ENCODE assay signal across 22 cellular contexts in the genomic region with DNA sequence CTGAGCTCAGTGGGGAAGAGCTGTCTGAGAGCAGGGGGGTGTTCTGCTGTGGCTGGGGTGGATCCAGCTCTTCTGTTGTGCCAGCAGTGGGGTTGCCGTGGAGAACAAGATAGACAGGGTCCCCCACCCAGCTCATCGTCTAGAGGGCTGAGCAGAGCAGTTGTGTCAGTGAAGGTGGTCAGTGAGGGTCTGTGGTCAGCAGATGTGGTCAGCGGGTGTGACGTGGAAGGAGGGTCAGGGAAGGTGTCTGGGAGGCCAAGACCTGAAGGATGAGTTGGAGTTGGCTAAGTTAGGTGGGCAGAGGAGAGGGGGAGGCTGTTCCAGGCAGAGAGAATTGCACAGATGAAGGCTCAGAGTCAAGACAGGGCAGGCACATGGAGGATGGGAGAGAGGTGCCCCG.
DNase-seq lines count a peak whose midpoint lies in the region; ATAC-seq and TF ChIP-seq lines count a peak whose summit lies in the region.
"Had no signal": no experiment of that assay in that cellular context is flagged by ENCODE, and none has a peak within 500 bp of the region (broad histone marks: within the 10 kb centered on the region; RNA-seq: fewer than 3 reads in every experiment).

No MANE protein-coding gene starts in this region.

- TF ChIP-seq POLR2A in heart left ventricle (IDR thresholded peaks at IDR 0.05) = no peak

- CTCF ChIA-PET in activated B cell treated with CpG ODN at 0.5 μM for 24 hours (lab: Charles Lee) = interaction anchor here (1.2 kb wide), 1 partner anchor 12 kb away, joined by 3 read pairs; no protein-coding TSS in a partner anchor
- CTCF ChIA-PET in naive thymus-derived CD4-positive, alpha-beta T cell (lab: Charles Lee) = interaction anchor here (1.4 kb wide), 1 partner anchor 53 kb away, joined by 4 read pairs; no protein-coding TSS in a partner anchor
- CTCF ChIA-PET in activated CD4-positive, alpha-beta T cell treated with anti-CD3 and anti-CD28 coated beads, Interleukin-2, amount 10 ng/mL, durations not matched to agents 7 days and 5 days (lab: Charles Lee) = interaction anchor here (1.0 kb wide), 1 partner anchor 119 kb away, joined by 3 read pairs; no protein-coding TSS in a partner anchor

- H3K9me3 ChIP-seq in heart left ventricle (no peaks in the 10 kb centered on the region), right atrium auricular region (no peaks in the 10 kb centered on the region)
- H3K9me3 ChIP-seq in naive thymus-derived CD4-positive, alpha-beta T cell (ENCODE audit: control insufficient read depth in 2 of 3, low read length in 3 of 3) = no peaks in the 10 kb centered on the region
- H3K9me3 ChIP-seq: HAP-1, SJCRH30, thoracic aorta, vagina had no signal

- no peaks in the 10 kb centered on the region for H3K4me1 Mint-ChIP-seq in activated B cell treated with CpG ODN at 0.5 μM for 24 hours
- peaks cover 0 to 2% (median 0%) of the 10 kb centered on the region in 7 donors for H3K4me1 Mint-ChIP-seq in naive thymus-derived CD4-positive, alpha-beta T cell
- H3K4me1 Mint-ChIP-seq in activated CD4-positive, alpha-beta T cell treated with anti-CD3 and anti-CD28 coated beads, Interleukin-2, amount 10 ng/mL, durations not matched to agents 7 days and 5 days = no peaks in the 10 kb centered on the region
- H3K4me1 Mint-ChIP-seq: CD14-positive monocyte; stimulated activated memory B cell treated with anti-CD40 and anti-IgM and Interleukin-4, amounts not matched to agents 10 μg/mL and 1 μg/mL and 100 μg/mL, for 72 hours had no signal

- peaks cover 97% of the 10 kb centered on the region for H3K36me3 Mint-ChIP-seq in activated B cell treated with CpG ODN at 0.5 μM for 24 hours (ENCODE audit: low read depth)
- peaks cover 10 to 70% (median 32%) of the 10 kb centered on the region in 5 donors for H3K36me3 Mint-ChIP-seq in naive thymus-derived CD4-positive, alpha-beta T cell
- H3K36me3 Mint-ChIP-seq in activated CD4-positive, alpha-beta T cell treated with anti-CD3 and anti-CD28 coated beads, Interleukin-2, amount 10 ng/mL, durations not matched to agents 7 days and 5 days (ENCODE audit: low read depth) = peaks cover 46% of the 10 kb centered on the region

- WGBS in heart left ventricle, 4 donors = 92 to 96% (median 94%) methylated on average over 5 of the region's 5 CpGs

- peak overlapping the region; percentile 38 for H3K27ac Mint-ChIP-seq in activated B cell treated with CpG ODN at 0.5 μM for 24 hours
- H3K27ac Mint-ChIP-seq in naive thymus-derived CD4-positive, alpha-beta T cell = peak overlapping the region in 6 of 9 donors; percentile 12 to 72 (median 50)
- no peak overlapping the region for H3K27ac Mint-ChIP-seq in activated CD4-positive, alpha-beta T cell treated with anti-CD3 and anti-CD28 coated beads, Interleukin-2, amount 10 ng/mL, durations not matched to agents 7 days and 5 days
- H3K27ac Mint-ChIP-seq: stimulated activated memory B cell treated with anti-CD40 and anti-IgM and Interleukin-4, amounts not matched to agents 10 μg/mL and 1 μg/mL and 100 μg/mL, for 72 hours had no signal

- TF ChIP-seq CTCF in heart left ventricle (IDR thresholded peaks at IDR 0.05) (no peak), right atrium auricular region (IDR thresholded peaks at IDR 0.05) (no peak), activated B cell treated with CpG ODN at 0.5 μM for 24 hours (IDR thresholded peaks at IDR 0.05) (no peak)

- H3K27me3 Mint-ChIP-seq in activated B cell treated with CpG ODN at 0.5 μM for 24 hours = no peaks in the 10 kb centered on the region
- no peaks in the 10 kb centered on the region for H3K27me3 Mint-ChIP-seq in naive thymus-derived CD4-positive, alpha-beta T cell
- H3K27me3 Mint-ChIP-seq in activated CD4-positive, alpha-beta T cell treated with anti-CD3 and anti-CD28 coated beads, Interleukin-2, amount 10 ng/mL, durations not matched to agents 7 days and 5 days = no peaks in the 10 kb centered on the region
- H3K27me3 Mint-ChIP-seq: central memory CD8-positive, alpha-beta T cell; stimulated activated memory B cell treated with anti-CD40 and anti-IgM and Interleukin-4, amounts not matched to agents 10 μg/mL and 1 μg/mL and 100 μg/mL, for 72 hours had no signal

- DNase-seq in heart left ventricle = peak in 3 of 5 donors; percentile 7 to 29 (median 15)
- DNase-seq in right atrium auricular region (ENCODE audit: low spot score) = no peak
- no peak for DNase-seq in activated B cell treated with CpG ODN at 0.5 μM for 24 hours
- DNase-seq in naive thymus-derived CD4-positive, alpha-beta T cell = no peak
- no peak for DNase-seq in activated CD4-positive, alpha-beta T cell treated with anti-CD3 and anti-CD28 coated beads, Interleukin-2, amount 10 ng/mL, durations not matched to agents 7 days and 5 days
- DNase-seq: activated CD4-positive, alpha-beta T cell treated with anti-CD3 and anti-CD28 coated beads for 48 hours; DMS 273 treated with DMSO at 0.1 percent for 48 hours; NCI-H2171 treated with DMSO at 0.1 percent for 48 hours; NCI-H524; NK-92 treated with Interleukin-12 subunit alpha and Interleukin-12 subunit beta, amount 100 ng/mL, for 24 hours; SJCRH30; stimulated activated CD4-positive, alpha-beta T cell treated with anti-CD3 and anti-CD28 coated beads, Interleukin-2, amount 100 ng/mL, for 48 hours had no signal

- no peak overlapping the region for H3K4me3 ChIP-seq in heart left ventricle
- H3K4me3 ChIP-seq in right atrium auricular region = no peak overlapping the region
- no peak overlapping the region for H3K4me3 ChIP-seq in naive thymus-derived CD4-positive, alpha-beta T cell (ENCODE audit: low read length)
- H3K4me3 ChIP-seq: HAP-1, SJCRH30, smooth muscle cell, thoracic aorta, vagina had no signal

- H3K4me3 Mint-ChIP-seq in activated B cell treated with CpG ODN at 0.5 μM for 24 hours = no peak overlapping the region
- peak overlapping the region in 1 of 10 donors; percentile 18 for H3K4me3 Mint-ChIP-seq in naive thymus-derived CD4-positive, alpha-beta T cell
- H3K4me3 Mint-ChIP-seq in activated CD4-positive, alpha-beta T cell treated with anti-CD3 and anti-CD28 coated beads, Interleukin-2, amount 10 ng/mL, durations not matched to agents 7 days and 5 days = no peak overlapping the region
- H3K4me3 Mint-ChIP-seq: CD14-positive monocyte; central memory CD8-positive, alpha-beta T cell; stimulated activated memory B cell treated with anti-CD40 and anti-IgM and Interleukin-4, amounts not matched to agents 10 μg/mL and 1 μg/mL and 100 μg/mL, for 72 hours had no signal

- ATAC-seq in heart left ventricle (no peak), activated B cell treated with CpG ODN at 0.5 μM for 24 hours (ENCODE audit: low read depth) (no peak), GM21576 (IDR thresholded peaks at IDR 0.05; ENCODE audit: unreplicated experiment) (no peak), HG02885 (IDR thresholded peaks at IDR 0.05; ENCODE audit: poor library complexity, unreplicated experiment) (no peak)
- no peak for ATAC-seq in naive thymus-derived CD4-positive, alpha-beta T cell
- ATAC-seq: HepG2; stimulated activated memory B cell treated with anti-CD40 and anti-IgM and Interleukin-4, amounts not matched to agents 10 μg/mL and 1 μg/mL and 100 μg/mL, for 72 hours had no signal

- POLR2A ChIA-PET in activated B cell treated with CpG ODN at 0.5 μM for 24 hours (lab: Charles Lee) = interaction anchor here (1.3 kb wide), 1 partner anchor 104 kb away, joined by 3 read pairs; no protein-coding TSS in a partner anchor
- POLR2A ChIA-PET in naive thymus-derived CD4-positive, alpha-beta T cell (lab: Charles Lee) = interaction anchor here (0.7 to 1.3 kb wide), 3 partner anchors 27 to 126 kb away, joined by 3 read pairs; no protein-coding TSS in a partner anchor
- POLR2A ChIA-PET in activated CD4-positive, alpha-beta T cell treated with anti-CD3 and anti-CD28 coated beads, Interleukin-2, amount 10 ng/mL, durations not matched to agents 7 days and 5 days (lab: Charles Lee) = no interaction called here

- H3K27ac ChIP-seq in heart left ventricle (no peak overlapping the region), right atrium auricular region (no peak overlapping the region)
- H3K27ac ChIP-seq in naive thymus-derived CD4-positive, alpha-beta T cell (ENCODE audit: low read depth, low read length) = no peak overlapping the region
- H3K27ac ChIP-seq: SJCRH30, thoracic aorta, vagina had no signal

- H3K4me1 ChIP-seq in heart left ventricle = peaks cover 0 to 8% (median 0%) of the 10 kb centered on the region in 12 donors
- H3K4me1 ChIP-seq in right atrium auricular region = no peaks in the 10 kb centered on the region
- H3K4me1 ChIP-seq in naive thymus-derived CD4-positive, alpha-beta T cell (ENCODE audit: control insufficient read depth in 2 of 2, insufficient read depth in 2 of 2, low read length in 2 of 2) = no peaks in the 10 kb centered on the region
- H3K4me1 ChIP-seq: HAP-1, vagina had no signal

- no peaks in the 10 kb centered on the region for H3K9me3 Mint-ChIP-seq in activated B cell treated with CpG ODN at 0.5 μM for 24 hours
- H3K9me3 Mint-ChIP-seq in naive thymus-derived CD4-positive, alpha-beta T cell = no peaks in the 10 kb centered on the region
- H3K9me3 Mint-ChIP-seq in activated CD4-positive, alpha-beta T cell treated with anti-CD3 and anti-CD28 coated beads, Interleukin-2, amount 10 ng/mL, durations not matched to agents 7 days and 5 days = no peaks in the 10 kb centered on the region
- H3K9me3 Mint-ChIP-seq: CD14-positive monocyte; central memory CD8-positive, alpha-beta T cell; stimulated activated memory B cell treated with anti-CD40 and anti-IgM and Interleukin-4, amounts not matched to agents 10 μg/mL and 1 μg/mL and 100 μg/mL, for 72 hours had no signal

- H3K36me3 ChIP-seq in heart left ventricle (peaks cover 0 to 100% (median 97%) of the 10 kb centered on the region in 9 donors), right atrium auricular region (peaks cover 100% of the 10 kb centered on the region)
- peaks cover 25 to 100% (median 49%) of the 10 kb centered on the region in 3 experiments for H3K36me3 ChIP-seq in naive thymus-derived CD4-positive, alpha-beta T cell (ENCODE audit: control insufficient read depth in 2 of 3, insufficient read depth in 3 of 3, low read length in 3 of 3)

- intact Hi-C loops in heart left ventricle (cut with DNase I) = no loop called here
- intact Hi-C loops in activated B cell treated with CpG ODN at 0.5 μM for 24 hours (cut with micrococcal nuclease) = no loop called here
- intact Hi-C loops in naive thymus-derived CD4-positive, alpha-beta T cell (cut with micrococcal nuclease) = no loop called here

- H3K27me3 ChIP-seq in heart left ventricle (no peaks in the 10 kb centered on the region), right atrium auricular region (no peaks in the 10 kb centered on the region)
- no peaks in the 10 kb centered on the region for H3K27me3 ChIP-seq in naive thymus-derived CD4-positive, alpha-beta T cell (ENCODE audit: control insufficient read depth in 2 of 2, insufficient read depth in 2 of 2, low read length in 2 of 2)
- H3K27me3 ChIP-seq: SJCRH30, vagina had no signal

Comparison
In these comparisons a context has a peak if more than half of its experiments do, and no peak if none do; other contexts are left out.
1. DNase-seq: peak in heart left ventricle (3 of 5); none in right atrium auricular region (single experiment), activated B cell treated with CpG ODN at 0.5 μM for 24 hours (single experiment), naive thymus-derived CD4-positive, alpha-beta T cell (0 of 9) and activated CD4-positive, alpha-beta T cell treated with anti-CD3 and anti-CD28 coated beads, Interleukin-2, amount 10 ng/mL, durations not matched to agents 7 days and 5 days (single experiment).